Comparison of ENCODE assay signal across 1 cellular context in genomic region chr14:93025055-93025454, GRCh38.
TF ChIP-seq lines count a peak whose summit lies in the region.

No MANE protein-coding gene starts in this region.

TF ChIP-seq in SK-N-SH, 30 proteins besides CTCF, POLR2A, EP300 and RAD21 (continued from another document):
- TF ChIP-seq REST (IDR thresholded peaks at IDR 0.05; ENCODE audit: low read depth, low read length) (no peak), RFX5 (IDR thresholded peaks at IDR 0.05; ENCODE audit: low read length) (no peak), FOXM1 (IDR thresholded peaks at IDR 0.05; ENCODE audit: low read depth) (no peak)
TF ChIP-seq in SK-N-SH: peak in this region for 0.
